11 cellular contexts compared by ENCODE assay signal in genomic region chr11:72712168-72712721, GRCh38. TPM values are rescaled to one million over a fixed set of nuclear protein-coding genes. Genes with fewer than 3 reads are reported as not detected.
DNase-seq lines count a peak whose midpoint lies in the region; ATAC-seq lines count a peak whose summit lies in the region.
"Had no signal": no experiment of that assay in that cellular context is flagged by ENCODE, and none has a peak within 500 bp of the region (broad histone marks: within the 10 kb centered on the region; RNA-seq: fewer than 3 reads in every experiment).

No MANE protein-coding gene starts in this region.

- intact Hi-C loops in posterior vena cava (cut with DNase I), result no loop called here

- no peak for ATAC-seq in GM19351 (IDR thresholded peaks at IDR 0.05; ENCODE audit: unreplicated experiment)
- ATAC-seq: effector memory CD8-positive, alpha-beta T cell had no signal

- DNase-seq in CD1c-positive myeloid dendritic cell (ENCODE audit: extremely low spot score) (peak; percentile 92), anterior cingulate cortex (lab: John Stamatoyannopoulos, UW) (peak in 42 of 58 donors; percentile 15 to 77 (median 48)), hypothalamus (lab: John Stamatoyannopoulos, UW) (peak in 41 of 51 donors; percentile 12 to 74 (median 43)), posterior vena cava (ENCODE audit: low spot score) (peak; percentile 92), islet precursor cell (no peak), OCI-M1 (lab: John Stamatoyannopoulos, UW) (no peak)
- no peak for DNase-seq in activated CD4-positive, alpha-beta T cell treated with anti-CD3 and anti-CD28 coated beads, Interleukin-2, amount 50 U/mL, for 1 hour
- DNase-seq: effector memory CD8-positive, alpha-beta T cell; NCI-H526; stomach had no signal

RNA-seq across cellular contexts. Expression of gene PDE2A, which starts 38.0 kb away (rescaled TPM):
- 10 to 100 TPM; 33.0 to 38.8 TPM for total RNA-seq in posterior vena cava

RNA-seq across cellular contexts. Expression of gene ARAP1, which starts 40.0 kb away (rescaled TPM):
- total RNA-seq in posterior vena cava, result 10 to 100 TPM; 49.9 to 81.9 TPM

Comparison
In these comparisons a context has a peak if more than half of its experiments do, and no peak if none do; other contexts are left out.
1. DNase-seq: peak in CD1c-positive myeloid dendritic cell (single experiment), anterior cingulate cortex (42 of 58), hypothalamus (41 of 51) and posterior vena cava (single experiment); none in islet precursor cell (single experiment), activated CD4-positive, alpha-beta T cell treated with anti-CD3 and anti-CD28 coated beads, Interleukin-2, amount 50 U/mL, for 1 hour (single experiment) and OCI-M1 (single experiment).